ENCODE assay signal across 16 cellular contexts in genomic region chr5:38547257-38547656, GRCh38. TPM values are rescaled to one million over a fixed set of nuclear protein-coding genes. Genes with fewer than 3 reads are reported as not detected.
DNase-seq lines count a peak whose midpoint lies in the region; ATAC-seq and TF ChIP-seq lines count a peak whose summit lies in the region.
"Had no signal": no experiment of that assay in that cellular context is flagged by ENCODE, and none has a peak within 500 bp of the region (broad histone marks: within the 10 kb centered on the region; RNA-seq: fewer than 3 reads in every experiment).

No MANE protein-coding gene starts in this region.

- H3K4me1 ChIP-seq in body of pancreas (peaks cover 57% of the 10 kb centered on the region), subcutaneous abdominal adipose tissue (ENCODE audit: control insufficient read depth in 5 of 5, insufficient read depth in 5 of 5, low read length in 5 of 5) (peaks cover 3 to 33% (median 27%) of the 10 kb centered on the region in 5 donors)

- H3K9ac ChIP-seq in subcutaneous abdominal adipose tissue (ENCODE audit: low read length in 5 of 5) = no peak overlapping the region
- H3K9ac ChIP-seq: BLaER1 treated with 17β-estradiol and CSF1 and Interleukin-3, amounts not matched to agents 10 nM and 100 nM had no signal

- H3K27ac ChIP-seq in body of pancreas (peak overlapping the region; percentile 16 to 51 (median 36)), subcutaneous abdominal adipose tissue (ENCODE audit: low read depth, low read length) (peak overlapping the region; percentile 66)
- H3K27ac ChIP-seq: BLaER1 treated with 17β-estradiol and CSF1 and Interleukin-3, amounts not matched to agents 10 nM and 100 nM had no signal

- 39 to 47% methylated on average over 4 of the region's 4 CpGs for WGBS in body of pancreas, 2 donors

- DNase-seq in LHCN-M2 (ENCODE audit: low read depth) (peak; percentile 29), body of pancreas (no peak), iris pigment epithelial cell (ENCODE audit: low read depth) (peak; percentile 62), OCI-M2 (lab: John Stamatoyannopoulos, UW; ENCODE audit: unreplicated experiment) (no peak), AG20443 (ENCODE audit: low spot score) (no peak)
- DNase-seq: DMS 273 treated with DMSO at 0.1 percent for 48 hours, NCI-H146, NCI-H446 treated with DMSO at 0.1 percent for 48 hours, NCI-H774, SHP77 had no signal

- TF ChIP-seq POLR2A in body of pancreas (IDR thresholded peaks at IDR 0.05) = no peak

- intact Hi-C loops in body of pancreas (cut with DNase I) = no loop called here

- H3K36me3 ChIP-seq in body of pancreas (replicated peaks in 1 of 2; ENCODE audit: insufficient read depth in 1 of 2, low read depth in 2 of 2) (no peaks in the 10 kb centered on the region), subcutaneous abdominal adipose tissue (ENCODE audit: control insufficient read depth in 5 of 5, insufficient read depth in 5 of 5, low read length in 5 of 5) (no peaks in the 10 kb centered on the region)
- H3K36me3 ChIP-seq: BLaER1 treated with 17β-estradiol and CSF1 and Interleukin-3, amounts not matched to agents 10 nM and 100 nM had no signal

- no peak overlapping the region for H3K4me3 ChIP-seq in body of pancreas
- H3K4me3 ChIP-seq in subcutaneous abdominal adipose tissue (ENCODE audit: low read depth in 1 of 5, low read length in 5 of 5) = no peak overlapping the region
- H3K4me3 ChIP-seq: BLaER1 treated with 17β-estradiol and CSF1 and Interleukin-3, amounts not matched to agents 10 nM and 100 nM had no signal

- H3K27me3 ChIP-seq in body of pancreas (no peaks in the 10 kb centered on the region), subcutaneous abdominal adipose tissue (ENCODE audit: control insufficient read depth in 5 of 5, insufficient read depth in 4 of 5, low read length in 5 of 5) (no peaks in the 10 kb centered on the region)

- ATAC-seq in body of pancreas (no peak), HG03432 (IDR thresholded peaks at IDR 0.05; ENCODE audit: unreplicated experiment) (no peak)
- ATAC-seq: HCT116, SK-N-SH treated with all-trans-retinoic acid at 6 μM for 48 hours had no signal

- TF ChIP-seq CTCF in body of pancreas (IDR thresholded peaks at IDR 0.05) = no peak

- no peaks in the 10 kb centered on the region for H3K9me3 ChIP-seq in body of pancreas
- H3K9me3 ChIP-seq in subcutaneous abdominal adipose tissue (ENCODE audit: control insufficient read depth in 5 of 5, low read length in 5 of 5) = no peaks in the 10 kb centered on the region
- H3K9me3 ChIP-seq: BLaER1 treated with 17β-estradiol and CSF1 and Interleukin-3, amounts not matched to agents 10 nM and 100 nM had no signal

RNA-seq across cellular contexts. Expression of gene LIFR, which starts 9.2 kb away (rescaled TPM):
- total RNA-seq in LHCN-M2 (2014; rRNA removed) (16.6 and 20.4 TPM in 2 replicates), body of pancreas (10 to 100 TPM; 45.4 to 80.1 TPM)
- 1.2 TPM for polyA plus RNA-seq in LHCN-M2 (2012)
- polyA plus RNA-seq: IgD-negative memory B cell had no signal

Comparison
In these comparisons a context has a peak if more than half of its experiments do, and no peak if none do; other contexts are left out.
1. DNase-seq: peak in LHCN-M2 (single experiment) and iris pigment epithelial cell (single experiment); none in body of pancreas (0 of 4), OCI-M2 (single experiment) and AG20443 (single experiment).